In genomic region chr9:96871176-96871575, GRCh38 we compare ENCODE assay signal across 25 cellular contexts. TPM values are rescaled to one million over a fixed set of nuclear protein-coding genes. Genes with fewer than 3 reads are reported as not detected.
DNase-seq lines count a peak whose midpoint lies in the region; ATAC-seq, FAIRE-seq and TF ChIP-seq lines count a peak whose summit lies in the region.
"Had no signal": no experiment of that assay in that cellular context is flagged by ENCODE, and none has a peak within 500 bp of the region (broad histone marks: within the 10 kb centered on the region; RNA-seq: fewer than 3 reads in every experiment).

No MANE protein-coding gene starts in this region.

- H4K12ac ChIP-seq in trophoblast cell (ENCODE audit: low read depth, low read length) = no peak overlapping the region

- no peak for TF ChIP-seq EP300 in K562 (IDR thresholded peaks at IDR 0.05; ENCODE audit: low read length)

- H2BK5ac ChIP-seq in trophoblast cell (ENCODE audit: low read depth, low read length, poor library complexity) = no peak overlapping the region

- H3K36me3 ChIP-seq in K562 (ENCODE audit: control insufficient read depth, insufficient read depth, low read length) = no peaks in the 10 kb centered on the region
- H3K36me3 ChIP-seq in trophoblast cell (ENCODE audit: control insufficient read depth in 1 of 2, insufficient read depth in 2 of 2, low read length in 2 of 2) = no peaks in the 10 kb centered on the region
- H3K36me3 ChIP-seq: BE2C, HAP-1 had no signal

- no peak overlapping the region for H2AK5ac ChIP-seq in trophoblast cell (ENCODE audit: low read length)

- ATAC-seq in K562 (no peak), HG03442 (IDR thresholded peaks at IDR 0.05; ENCODE audit: unreplicated experiment) (no peak)
- ATAC-seq: GM12878 had no signal

- no peak overlapping the region for H4K8ac ChIP-seq in trophoblast cell (ENCODE audit: low read depth, low read length)

- no peak overlapping the region for H4K91ac ChIP-seq in trophoblast cell (ENCODE audit: low read depth, low read length)

- no peak overlapping the region for H3K4me3 ChIP-seq in K562
- no peak overlapping the region for H3K4me3 ChIP-seq in trophoblast cell (ENCODE audit: low read depth, low read length)
- H3K4me3 ChIP-seq: GM12878, HAP-1 had no signal

- H2BK120ac ChIP-seq in trophoblast cell (ENCODE audit: insufficient read depth, low read length, poor library complexity) = no peak overlapping the region

- no peak overlapping the region for H3K18ac ChIP-seq in trophoblast cell (ENCODE audit: low read length)

- no peak overlapping the region for H2BK12ac ChIP-seq in trophoblast cell (ENCODE audit: low read length)

- in situ Hi-C loops in K562 (cut with MboI) = loop anchor here (10.0 kb wide), 1 partner anchor 244 kb away; no protein-coding TSS in a partner anchor

- peaks cover 0 to 4% of the 10 kb centered on the region in 2 experiments; a peak in 1 of 5 replicates for H3K4me1 ChIP-seq in K562 (replicated peaks in 1 of 2; ENCODE audit: control insufficient read depth in 2 of 2, insufficient read depth in 2 of 2, low read length in 2 of 2)
- peaks cover 0 to 5% of the 10 kb centered on the region in 2 experiments for H3K4me1 ChIP-seq in trophoblast cell (ENCODE audit: control insufficient read depth in 1 of 2, insufficient read depth in 2 of 2, low read length in 2 of 2)
- H3K4me1 ChIP-seq: BE2C, HAP-1 had no signal

- H3K4me2 ChIP-seq in K562 (ENCODE audit: insufficient read depth, low read length) (no peak overlapping the region), trophoblast cell (ENCODE audit: low read length) (no peak overlapping the region)

- intact Hi-C loops in K562 (cut with micrococcal nuclease) = no loop called here

- H3K79me2 ChIP-seq in K562 (ENCODE audit: control insufficient read depth, insufficient read depth, low read length) (no peaks in the 10 kb centered on the region), trophoblast cell (ENCODE audit: control insufficient read depth, insufficient read depth, low read length, poor library complexity) (no peaks in the 10 kb centered on the region)

- H2AFZ ChIP-seq in K562 (ENCODE audit: low read depth, low read length) (no peak overlapping the region), trophoblast cell (ENCODE audit: insufficient read depth, low read length, poor library complexity) (no peak overlapping the region)

- H3K27me3 ChIP-seq in K562 (ENCODE audit: control insufficient read depth in 2 of 2, insufficient read depth in 2 of 2, low read length in 2 of 2) (no peaks in the 10 kb centered on the region), trophoblast cell (ENCODE audit: insufficient read depth, low read length) (no peaks in the 10 kb centered on the region)

- TF ChIP-seq POLR2A in K562 (conservative IDR thresholded peaks at IDR 0.05) = no peak

- H3K4ac ChIP-seq in trophoblast cell (ENCODE audit: low read depth, low read length) = no peak overlapping the region

- H3K9ac ChIP-seq in K562 (ENCODE audit: insufficient read depth in 1 of 2, low read depth in 2 of 2, low read length in 2 of 2) (no peak overlapping the region), trophoblast cell (ENCODE audit: low read length) (peak overlapping the region; percentile 27)

- no peaks in the 10 kb centered on the region; the same call in 1 of the 2 replicates for H3K9me3 ChIP-seq in K562 (replicated peaks; ENCODE audit: control insufficient read depth, insufficient read depth, low read depth, low read length)
- no peaks in the 10 kb centered on the region for H3K9me3 ChIP-seq in trophoblast cell (ENCODE audit: insufficient read depth, low read depth, low read length)
- H3K9me3 ChIP-seq: BE2C, HAP-1 had no signal

- no peak for TF ChIP-seq CTCF in K562 (IDR thresholded peaks at IDR 0.05 in 2 of 3, conservative IDR thresholded peaks at IDR 0.05 in 1 of 3; ENCODE audit: insufficient read depth in 2 of 3, low read depth in 1 of 3, low read length in 3 of 3)

- BruUV-seq in K562 (replicated peaks; lab: Mats Ljungman, UMichigan) = no TSS peak

- H3K14ac ChIP-seq in trophoblast cell (ENCODE audit: low read length) = no peak overlapping the region

- peak; percentile 15 for FAIRE-seq in K562 (lab: Jason Lieb, UNC)
- FAIRE-seq: A204.1, GM12878, HTR-8/SVneo had no signal

- 6% methylated on average over 1 of the region's 1 CpG for WGBS in K562 (ENCODE audit: insufficient coverage, low coverage, missing lambda C conversion rate)
- WGBS in trophoblast cell (ENCODE audit: extremely low coverage, insufficient coverage, insufficient read length) = no CpG with 5 or more reads among the region's 1 CpG

- H3K79me1 ChIP-seq in trophoblast cell (ENCODE audit: low read length) = peaks cover 2% of the 10 kb centered on the region

- H3K27ac ChIP-seq in K562 (ENCODE audit: extremely low read depth, low read depth, low read length) (no peak overlapping the region), epithelial cell of prostate (peak overlapping the region; percentile 4), trophoblast cell (ENCODE audit: low read depth, low read length) (no peak overlapping the region)

- DNase-seq in LHCN-M2 (ENCODE audit: low read depth) (peak; percentile 36), K562 (ENCODE audit: extremely low read depth in 1 of 4, low spot score in 3 of 4) (no peak), epithelial cell of prostate (ENCODE audit: low read depth, low spot score) (no peak), trophoblast cell (peak; percentile 65 to 73), NCI-H1048 (lab: John Stamatoyannopoulos, UW) (no peak), NCI-H2227 treated with DMSO at 0.1 percent for 48 hours (lab: John Stamatoyannopoulos, UW) (no peak)
- no peak for DNase-seq in activated CD4-positive, alpha-beta T cell treated with anti-CD3 and anti-CD28 coated beads, Interleukin-2, amount 50 U/mL, for 1 hour
- DNase-seq: ACHN; BE2C; C1 segment of cervical spinal cord; CD4-positive, CD25-positive, alpha-beta regulatory T cell; CD8-positive, alpha-beta memory T cell; COR-L47; DMS 273 treated with DMSO at 0.1 percent for 48 hours; DMS53; DND-41; EL; IMR-90 had no signal

- no peaks in the 10 kb centered on the region for H4K20me1 ChIP-seq in K562 (replicated peaks; ENCODE audit: control insufficient read depth, insufficient read depth, low read length)

- H3K9me1 ChIP-seq in K562 (ENCODE audit: control insufficient read depth, insufficient read depth, low read length) = no peaks in the 10 kb centered on the region

- CTCF ChIA-PET in K562 (lab: Yijun Ruan, JAX; ENCODE audit: low intra/inter-chr PET ratio) = no interaction called here

- no peak for TF ChIP-seq RAD21 in K562 (CRISPR knock-in tag; conservative IDR thresholded peaks at IDR 0.05 in 1 of 2, IDR thresholded peaks at IDR 0.05 in 1 of 2)

- no peak overlapping the region for H3K23ac ChIP-seq in trophoblast cell (ENCODE audit: low read length)

- POLR2A ChIA-PET in K562 (lab: Yijun Ruan, JAX) = no interaction called here

TF ChIP-seq in K562, 482 proteins besides CTCF, POLR2A, EP300 and RAD21 (continues in another document):
- TF ChIP-seq MYC (IDR thresholded peaks at IDR 0.05; ENCODE audit: low read depth, low read length) (no peak), MYC (CRISPR knock-in tag; IDR thresholded peaks at IDR 0.05; ENCODE audit: borderline replicate concordance, low read depth) (no peak), DDX20 (tag; IDR thresholded peaks at IDR 0.05; ENCODE audit: low read depth) (no peak), SMAD2 (IDR thresholded peaks at IDR 0.05; ENCODE audit: low read depth, low read length) (no peak), STAT5B (CRISPR knock-in tag; IDR thresholded peaks at IDR 0.05) (no peak), HNRNPK (IDR thresholded peaks at IDR 0.05; ENCODE audit: low read depth, low read length, poor library complexity, severe bottlenecking) (no peak)

RNA-seq across cellular contexts. Expression of gene ZNF782, which starts 16.9 kb away (rescaled TPM):
- total RNA-seq in LHCN-M2 (2014; rRNA removed) (4.2 and 4.4 TPM in 2 replicates), K562 (2014; rRNA removed) (4.3 and 5.1 TPM in 2 replicates), K562 (2014; rRNA removed; fragmentation: Illumina TruSeq; extraction: Trizol) (6.0 and 6.4 TPM in 2 replicates), K562 (2015; rRNA removed; fragmentation: Illumina TruSeq; extraction: Trizol) (7.1 and 8.8 TPM in 2 replicates), K562 (2021) (4.5 and 4.9 TPM in 2 replicates)
- 0.86 TPM for polyA plus RNA-seq in LHCN-M2 (2012)
- total RNA-seq in K562 (2011; cell fraction: chromatin; rRNA removed; ENCODE audit: low replicate concordance) = 4.7 and 25.6 TPM in 2 replicates
- 3.8 and 6.7 TPM in 2 replicates for total RNA-seq in K562 (2011; cell fraction: nucleolus; rRNA removed)
- total RNA-seq in K562 (2011; cell fraction: nucleoplasm; rRNA removed) = 7.1 and 7.6 TPM in 2 replicates
- polyA plus RNA-seq in K562 (2011; rRNA removed) (4.5 and 4.6 TPM in 2 replicates), K562 (2014; fragmentation: Illumina TruSeq; extraction: Trizol) (3.9 and 4.2 TPM in 2 replicates), K562 (2014; fragmentation: Nextera tagmentation; extraction: Ambion mirVana) (under 1 TPM; 0.38 to 0.55 TPM), K562 (2014; rRNA removed) (3.2 and 5.3 TPM in 2 replicates)
- 1.0 and 1.2 TPM in 2 replicates for polyA plus RNA-seq in K562 (2011; cell fraction: cytosol; rRNA removed)
- polyA plus RNA-seq in K562 (2011; cell fraction: nucleus; rRNA removed) = 7.1 and 9.6 TPM in 2 replicates
- polyA plus RNA-seq in K562 (2012) = 2.4 and 3.2 TPM in 2 replicates
- polyA minus RNA-seq in K562 (2011; rRNA and poly(A)+ RNA removed) = 7.2 and 12.4 TPM in 2 replicates
- polyA minus RNA-seq in K562 (2011; cell fraction: cytosol; rRNA and poly(A)+ RNA removed) = 1.4 and 3.0 TPM in 2 replicates
- 6.1 and 11.3 TPM in 2 replicates for polyA minus RNA-seq in K562 (2011; cell fraction: nucleus; rRNA and poly(A)+ RNA removed)
- polyA plus RNA-seq in trophoblast cell (2013) = 1.3 TPM in 2 replicates

RNA-seq across cellular contexts. Expression of gene NUTM2G, which starts 57.5 kb away (rescaled TPM):
- total RNA-seq in LHCN-M2 (2014; rRNA removed) (not detected in 2 replicates), K562 (2014; rRNA removed) (not detected in 2 replicates), K562 (2014; rRNA removed; fragmentation: Illumina TruSeq; extraction: Trizol) (not detected in 2 replicates), K562 (2015; rRNA removed; fragmentation: Illumina TruSeq; extraction: Trizol) (not detected in 2 replicates), K562 (2021) (not detected in 2 replicates)
- 0.32 TPM for polyA plus RNA-seq in LHCN-M2 (2012)
- total RNA-seq in K562 (2011; cell fraction: chromatin; rRNA removed; ENCODE audit: low replicate concordance) = not detected in 2 replicates
- total RNA-seq in K562 (2011; cell fraction: nucleolus; rRNA removed) = not detected in 2 replicates
- not detected in 2 replicates for total RNA-seq in K562 (2011; cell fraction: nucleoplasm; rRNA removed)
- polyA plus RNA-seq in K562 (2011; rRNA removed) (not detected in 2 replicates), K562 (2014; fragmentation: Illumina TruSeq; extraction: Trizol) (not detected in 2 replicates), K562 (2014; fragmentation: Nextera tagmentation; extraction: Ambion mirVana) (under 1 TPM; 0.03 TPM), K562 (2014; rRNA removed) (not detected in 2 replicates)
- polyA plus RNA-seq in K562 (2011; cell fraction: cytosol; rRNA removed) = not detected in 2 replicates
- not detected in 2 replicates for polyA plus RNA-seq in K562 (2011; cell fraction: nucleus; rRNA removed)
- polyA plus RNA-seq in K562 (2012) = 0.65 and 0.69 TPM in 2 replicates
- not detected in 2 replicates for polyA minus RNA-seq in K562 (2011; rRNA and poly(A)+ RNA removed)
- polyA minus RNA-seq in K562 (2011; cell fraction: cytosol; rRNA and poly(A)+ RNA removed) = not detected in 2 replicates
- not detected in 2 replicates for polyA minus RNA-seq in K562 (2011; cell fraction: nucleus; rRNA and poly(A)+ RNA removed)
- 0.01 TPM in 1 of 2 replicates, not detected in the other for polyA plus RNA-seq in trophoblast cell (2013)
- total RNA-seq: CD4-positive, CD25-positive, alpha-beta regulatory T cell; CD8-positive, alpha-beta memory T cell; G401; GM12878; H4; IMR-90 had no signal
- polyA plus RNA-seq: IMR-90 had no signal

Comparison
In these comparisons a context has a peak if more than half of its experiments do, and no peak if none do; other contexts are left out.
1. DNase-seq: peak in LHCN-M2 (single experiment) and trophoblast cell (2 of 2); none in K562 (0 of 4), epithelial cell of prostate (single experiment), activated CD4-positive, alpha-beta T cell treated with anti-CD3 and anti-CD28 coated beads, Interleukin-2, amount 50 U/mL, for 1 hour (single experiment), NCI-H1048 (single experiment) and NCI-H2227 treated with DMSO at 0.1 percent for 48 hours (single experiment).